19 cellular contexts compared by ENCODE assay signal in genomic region chr14:38786921-38787320, GRCh38.
"Had no signal": no experiment of that assay in that cellular context is flagged by ENCODE, and none has a peak within 500 bp of the region (broad histone marks: within the 10 kb centered on the region; RNA-seq: fewer than 3 reads in every experiment).

No MANE protein-coding gene starts in this region.

- H3K27me3 ChIP-seq: adrenal gland, cardiac muscle cell, SJCRH30 had no signal

- H3K9ac ChIP-seq: KMS-11 had no signal

- H3K9me3 ChIP-seq: adrenal gland had no signal

- H3K4me3 ChIP-seq: adrenal gland, cardiac muscle cell, SJCRH30, SK-N-MC had no signal

- DNase-seq: activated CD4-positive, alpha-beta T cell treated with anti-CD3 and anti-CD28 coated beads, Interleukin-2, amount 10 ng/mL, durations not matched to agents 24 days and 14 days; activated CD4-positive, alpha-beta T cell treated with anti-CD3 and anti-CD28 coated beads, Interleukin-2, amount 50 U/mL, for 4 hours; activated CD8-positive, alpha-beta T cell treated with anti-CD3 and anti-CD28 coated beads for 36 hours; activated gamma-delta T cell; activated naive CD4-positive, alpha-beta T cell treated with Interleukin-2 at 50 U/mL for 16 hours; activated T-cell treated with anti-CD3 and anti-CD28 coated beads, Interleukin-2, amount 50 U/mL, for 24 hours; adrenal gland; NCI-H1105; NCI-H1417 treated with DMSO at 0.1 percent for 48 hours; NCI-H187 treated with DMSO at 0.1 percent for 48 hours; NCI-H2081; NCI-H2171 treated with DMSO at 0.1 percent for 48 hours; NCI-H2227 treated with DMSO at 0.1 percent for 48 hours; NCI-H524 treated with DMSO at 0.1 percent for 48 hours; SHP77; SJCRH30 had no signal

- H3K27ac ChIP-seq: adrenal gland, cardiac muscle cell, KMS-11, SJCRH30, SK-N-MC had no signal

- H3K4me2 ChIP-seq: KMS-11 had no signal

- H3K36me3 ChIP-seq: adrenal gland, cardiac muscle cell, SJCRH30 had no signal

- H3K4me1 ChIP-seq: adrenal gland had no signal
